ENCODE assay signal across 14 cellular contexts in the genomic region with DNA sequence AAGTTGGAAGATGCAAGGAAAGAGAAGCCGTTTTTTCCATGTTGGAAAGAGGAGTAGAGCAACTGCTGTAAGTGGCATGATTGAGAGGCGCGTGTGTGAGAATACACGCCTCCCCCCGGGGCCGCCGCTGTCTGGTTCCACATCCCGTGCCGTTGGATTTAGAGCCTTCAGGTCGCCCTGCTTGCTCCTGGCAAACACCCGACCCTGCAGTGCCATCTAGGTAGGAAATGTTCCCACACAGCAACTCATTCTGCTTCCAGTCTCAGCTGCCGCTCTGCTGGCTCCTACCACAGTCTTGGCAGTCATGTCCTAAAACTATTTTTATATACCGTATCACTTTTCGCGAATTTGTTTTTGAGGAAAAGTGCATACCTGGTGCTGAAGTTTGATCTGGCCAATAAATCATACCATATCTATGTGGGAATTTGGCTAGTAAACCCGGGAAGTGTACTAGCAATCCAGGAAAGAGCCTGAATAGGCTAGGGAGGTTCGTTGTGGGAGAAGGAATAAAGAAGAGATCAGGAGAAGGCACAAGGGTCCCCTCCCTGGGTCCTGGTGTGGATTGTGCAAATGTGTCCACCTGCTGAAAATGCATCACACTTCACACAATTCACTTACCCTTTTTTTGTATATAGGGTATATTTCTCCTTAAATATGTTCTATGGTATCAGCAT.
DNase-seq lines count a peak whose midpoint lies in the region; ATAC-seq and TF ChIP-seq lines count a peak whose summit lies in the region.
"Had no signal": no experiment of that assay in that cellular context is flagged by ENCODE, and none has a peak within 500 bp of the region (broad histone marks: within the 10 kb centered on the region; RNA-seq: fewer than 3 reads in every experiment).

No MANE protein-coding gene starts in this region.

- no peak overlapping the region for H3K18ac ChIP-seq in IMR-90 (ENCODE audit: low read depth, low read length)

- H3K36me3 ChIP-seq in IMR-90 (ENCODE audit: control insufficient read depth, insufficient read depth, low read length): no peaks in the 10 kb centered on the region
- H3K36me3 ChIP-seq in esophagus muscularis mucosa: no peaks in the 10 kb centered on the region
- no peaks in the 10 kb centered on the region for H3K36me3 ChIP-seq in prostate gland
- H3K36me3 ChIP-seq in MM.1S (replicated peaks; ENCODE audit: insufficient read depth, low read length): no peaks in the 10 kb centered on the region

- H3K27ac ChIP-seq in IMR-90 (ENCODE audit: insufficient read depth, low read length): no peak overlapping the region
- no peak overlapping the region for H3K27ac ChIP-seq in esophagus muscularis mucosa (replicated peaks in 1 of 4)
- no peak overlapping the region for H3K27ac ChIP-seq in prostate gland
- no peak overlapping the region for H3K27ac ChIP-seq in MM.1S (ENCODE audit: low read length)

- BruUV-seq in IMR-90 (replicated peaks; lab: Mats Ljungman, UMichigan): no TSS peak

- no peaks in the 10 kb centered on the region for H3K4me1 Mint-ChIP-seq in effector memory CD8-positive, alpha-beta T cell (ENCODE audit: low read depth in 2 of 2)
- H3K4me1 Mint-ChIP-seq: activated CD4-positive, alpha-beta memory T cell treated with anti-CD3 and anti-CD28 coated beads, Interleukin-2, amount 10 ng/mL, durations not matched to agents 7 days and 5 days had no signal

- H3K79me1 ChIP-seq in IMR-90 (ENCODE audit: low read depth in 1 of 2, low read length in 2 of 2): no peaks in the 10 kb centered on the region

- H3K9me2 ChIP-seq in MM.1S (replicated peaks; ENCODE audit: insufficient read depth, low read length): no peaks in the 10 kb centered on the region

- H3K9ac ChIP-seq in IMR-90 (ENCODE audit: low read depth, low read length) (no peak overlapping the region), MM.1S (ENCODE audit: low read length) (no peak overlapping the region)

- POLR2A ChIA-PET in IMR-90 (lab: Charles Lee; ENCODE audit: unreplicated experiment): no interaction called here

- no peak overlapping the region for H3K23ac ChIP-seq in IMR-90 (ENCODE audit: low read depth, low read length)

- no peak overlapping the region for H3K4me2 ChIP-seq in IMR-90 (ENCODE audit: low read depth, low read length)
- no peak overlapping the region for H3K4me2 ChIP-seq in MM.1S (ENCODE audit: low read depth, low read length)

- no peak overlapping the region for H3K4me3 ChIP-seq in IMR-90 (ENCODE audit: insufficient read depth, low read depth, low read length)
- no peak overlapping the region for H3K4me3 ChIP-seq in esophagus muscularis mucosa
- H3K4me3 ChIP-seq in prostate gland: no peak overlapping the region
- H3K4me3 ChIP-seq in MM.1S (ENCODE audit: low read length): no peak overlapping the region
- H3K4me3 ChIP-seq: lung had no signal

- intact Hi-C loops in IMR-90 (cut with micrococcal nuclease) (no loop called here), esophagus muscularis mucosa (cut with DNase I) (no loop called here), prostate gland (cut with DNase I) (loop anchor here (10.0 kb wide), 1 partner anchor 340 kb away; no protein-coding TSS in a partner anchor)

- ATAC-seq in IMR-90 (ENCODE audit: low read depth) (no peak), GM19351 (IDR thresholded peaks at IDR 0.05; ENCODE audit: unreplicated experiment) (no peak)
- no peak for ATAC-seq in effector memory CD8-positive, alpha-beta T cell (replicated peaks)

- no peaks in the 10 kb centered on the region for H3F3A ChIP-seq in MM.1S (ENCODE audit: insufficient read depth, low read length)

- H3K27ac Mint-ChIP-seq in effector memory CD8-positive, alpha-beta T cell: no peak overlapping the region
- H3K27ac Mint-ChIP-seq: activated CD4-positive, alpha-beta memory T cell treated with anti-CD3 and anti-CD28 coated beads, Interleukin-2, amount 10 ng/mL, durations not matched to agents 7 days and 5 days; activated naive CD4-positive, alpha-beta T cell treated with anti-CD3 and anti-CD28 coated beads for 36 hours; T-helper 1 cell treated with Interleukin-12 subunit alpha and Interleukin-12 subunit beta and Interleukin-4 antibody, amounts not matched to agents 30 μg/mL and 1 μg/mL, for 36 hours had no signal

- no peak overlapping the region for H3K14ac ChIP-seq in IMR-90 (replicated peaks; ENCODE audit: low read depth, low read length)

- peak overlapping the region; percentile 45 for H2AFZ ChIP-seq in IMR-90 (replicated peaks; ENCODE audit: low read length, poor library complexity)
- H2AFZ ChIP-seq in MM.1S (ENCODE audit: low read length): no peak overlapping the region

- no peak for TF ChIP-seq EP300 in esophagus muscularis mucosa (IDR thresholded peaks at IDR 0.05)

- H2BK5ac ChIP-seq in IMR-90 (ENCODE audit: low read depth, low read length, poor library complexity, severe bottlenecking): no peak overlapping the region

- no peak overlapping the region for H2AK5ac ChIP-seq in IMR-90 (ENCODE audit: low read depth, low read length)

- H3K36me3 Mint-ChIP-seq in effector memory CD8-positive, alpha-beta T cell (ENCODE audit: insufficient read depth): no peaks in the 10 kb centered on the region

- H4K5ac ChIP-seq in IMR-90 (ENCODE audit: low read depth, low read length): no peak overlapping the region

- dilution Hi-C loops in IMR-90 (cut with HindIII; ENCODE audit: low sequenced_read_pairs, unreplicated experiment): no loop called here

- peaks cover 1 to 7% of the 10 kb centered on the region in 2 donors for H3K9me3 Mint-ChIP-seq in effector memory CD8-positive, alpha-beta T cell
- H3K9me3 Mint-ChIP-seq: activated CD4-positive, alpha-beta memory T cell treated with anti-CD3 and anti-CD28 coated beads, Interleukin-2, amount 10 ng/mL, durations not matched to agents 7 days and 5 days; activated naive CD4-positive, alpha-beta T cell treated with anti-CD3 and anti-CD28 coated beads for 36 hours; T-helper 1 cell treated with Interleukin-12 subunit alpha and Interleukin-12 subunit beta and Interleukin-4 antibody, amounts not matched to agents 30 μg/mL and 1 μg/mL, for 36 hours had no signal

- no peak overlapping the region for H2BK20ac ChIP-seq in IMR-90 (ENCODE audit: low read depth, low read length)

- no peak overlapping the region for H3K56ac ChIP-seq in IMR-90 (ENCODE audit: extremely low read depth, insufficient read depth, low read length)

- no peak overlapping the region for H2BK15ac ChIP-seq in IMR-90 (ENCODE audit: low read depth, low read length)

- H2AK9ac ChIP-seq in IMR-90 (replicated peaks; ENCODE audit: low read depth, low read length, poor library complexity): no peak overlapping the region

- no peak overlapping the region for H3K4ac ChIP-seq in IMR-90 (ENCODE audit: low read depth, low read length)

- no peak for TF ChIP-seq RAD21 in IMR-90 (IDR thresholded peaks at IDR 0.05; ENCODE audit: low read length)

- in situ Hi-C loops in IMR-90 (cut with MboI; ENCODE audit: low sequenced_read_pairs): no loop called here

- H3K9me1 ChIP-seq in IMR-90 (ENCODE audit: insufficient read depth, low read length): no peaks in the 10 kb centered on the region

- 85% methylated on average over 8 of the region's 17 CpGs; no CpG with 5 or more reads in 1 of the 2 experiments for WGBS in IMR-90 (ENCODE audit: extremely low coverage in 2 of 2, insufficient read length in 1 of 2), 2 experiments
- 81% methylated on average over 17 of the region's 17 CpGs for WGBS in esophagus muscularis mucosa
- WGBS in prostate gland: 7% methylated on average over 17 of the region's 17 CpGs

- CTCF ChIA-PET in IMR-90 (lab: Yijun Ruan, JAX): interaction anchor here (0.6 kb wide), 1 partner anchor 340 kb away, joined by 4 read pairs; no protein-coding TSS in a partner anchor

- no peak overlapping the region for H3K4me3 Mint-ChIP-seq in effector memory CD8-positive, alpha-beta T cell
- H3K4me3 Mint-ChIP-seq: activated CD4-positive, alpha-beta memory T cell treated with anti-CD3 and anti-CD28 coated beads, Interleukin-2, amount 10 ng/mL, durations not matched to agents 7 days and 5 days; activated naive CD4-positive, alpha-beta T cell treated with anti-CD3 and anti-CD28 coated beads for 36 hours; T-helper 1 cell treated with Interleukin-12 subunit alpha and Interleukin-12 subunit beta and Interleukin-4 antibody, amounts not matched to agents 30 μg/mL and 1 μg/mL, for 36 hours had no signal

- H3K27me3 Mint-ChIP-seq in effector memory CD8-positive, alpha-beta T cell: no peaks in the 10 kb centered on the region
- H3K27me3 Mint-ChIP-seq: activated CD4-positive, alpha-beta memory T cell treated with anti-CD3 and anti-CD28 coated beads, Interleukin-2, amount 10 ng/mL, durations not matched to agents 7 days and 5 days had no signal

- H3K79me2 ChIP-seq in MM.1S (ENCODE audit: low read length): no peaks in the 10 kb centered on the region

- no peak overlapping the region for H2BK120ac ChIP-seq in IMR-90 (ENCODE audit: low read depth, low read length)

- H3K9me3 ChIP-seq in IMR-90 (ENCODE audit: control insufficient read depth, insufficient read depth, low read length) (no peaks in the 10 kb centered on the region), esophagus muscularis mucosa (no peaks in the 10 kb centered on the region), prostate gland (no peaks in the 10 kb centered on the region), MM.1S (replicated peaks; ENCODE audit: insufficient read depth, low read length) (no peaks in the 10 kb centered on the region)

- H4K8ac ChIP-seq in IMR-90 (ENCODE audit: low read depth in 2 of 2, low read length in 2 of 2): no peak overlapping the region

- no peaks in the 10 kb centered on the region for H4K20me1 ChIP-seq in IMR-90 (ENCODE audit: insufficient read depth, low read length)
- no peaks in the 10 kb centered on the region for H4K20me1 ChIP-seq in MM.1S (ENCODE audit: insufficient read depth, low read length)

- TF ChIP-seq POLR2A in IMR-90 (IDR thresholded peaks at IDR 0.05; ENCODE audit: low read depth, low read length): no peak
- TF ChIP-seq POLR2A in esophagus muscularis mucosa (IDR thresholded peaks at IDR 0.05; ENCODE audit: low read depth): no peak
- no peak for TF ChIP-seq POLR2A in prostate gland (IDR thresholded peaks at IDR 0.05)

- DNase-seq in IMR-90 (no peak), NCI-H748 (lab: John Stamatoyannopoulos, UW; ENCODE audit: unreplicated experiment) (peak; percentile 89), esophagus muscularis mucosa (ENCODE audit: extremely low spot score) (peak; percentile 86), prostate gland (ENCODE audit: low spot score) (peak; percentile 76), MM.1S (no peak)
- no peak for DNase-seq in effector memory CD8-positive, alpha-beta T cell
- DNase-seq in activated CD4-positive, CD25-positive, alpha-beta regulatory T cell (lab: John Stamatoyannopoulos, UW): no peak
- DNase-seq: activated CD4-positive, alpha-beta memory T cell treated with anti-CD3 and anti-CD28 coated beads, Interleukin-2, amount 10 ng/mL, durations not matched to agents 7 days and 5 days; activated naive CD4-positive, alpha-beta T cell treated with anti-CD3 and anti-CD28 coated beads for 36 hours; cortex of kidney; DND-41 had no signal

- H3K4me1 ChIP-seq in IMR-90 (ENCODE audit: control insufficient read depth, insufficient read depth, low read length) (peaks cover 2% of the 10 kb centered on the region; the same call in 1 of the 2 replicates), esophagus muscularis mucosa (no peaks in the 10 kb centered on the region), prostate gland (replicated peaks) (no peaks in the 10 kb centered on the region), MM.1S (ENCODE audit: low read length) (no peaks in the 10 kb centered on the region)

- H3K27me3 ChIP-seq in IMR-90 (ENCODE audit: control insufficient read depth, insufficient read depth, low read length) (no peaks in the 10 kb centered on the region), esophagus muscularis mucosa (no peaks in the 10 kb centered on the region), prostate gland (replicated peaks; ENCODE audit: insufficient read depth) (no peaks in the 10 kb centered on the region), MM.1S (replicated peaks; ENCODE audit: insufficient read depth, low read length) (no peaks in the 10 kb centered on the region)

- TF ChIP-seq CTCF in IMR-90 (conservative IDR thresholded peaks at IDR 0.05; ENCODE audit: low read depth, low read length): no peak
- no peak for TF ChIP-seq CTCF in esophagus muscularis mucosa (IDR thresholded peaks at IDR 0.05)
- TF ChIP-seq CTCF in prostate gland (IDR thresholded peaks at IDR 0.05): peak in 2 of 4 experiments; percentile 24 to 31
- TF ChIP-seq CTCF in MM.1S (IDR thresholded peaks at IDR 0.05; ENCODE audit: low read length): no peak

- no peak overlapping the region for H4K91ac ChIP-seq in IMR-90 (ENCODE audit: insufficient read depth, low read depth, low read length)

Comparison
In these comparisons a context has a peak if more than half of its experiments do, and no peak if none do; other contexts are left out.
1. DNase-seq: peak in NCI-H748 (single experiment), esophagus muscularis mucosa (single experiment) and prostate gland (single experiment); none in IMR-90 (single experiment), MM.1S (single experiment), effector memory CD8-positive, alpha-beta T cell (0 of 3) and activated CD4-positive, CD25-positive, alpha-beta regulatory T cell (0 of 4).